Comparison of ENCODE assay signal across 8 cellular contexts in genomic region chr9:116661037-116661954, GRCh38. TPM values are rescaled to one million over a fixed set of nuclear protein-coding genes. Genes with fewer than 3 reads are reported as not detected.
A peak's percentile ranks its signal among the peaks of the same experiment; 100 is the strongest.
DNase-seq lines count a peak whose midpoint lies in the region; TF ChIP-seq lines count a peak whose summit lies in the region.

No MANE protein-coding gene starts in this region.

- no peaks in the 10 kb centered on the region for H3K79me2 ChIP-seq in MM.1S (ENCODE audit: low read length)

- H3K4me3 ChIP-seq in HAP-1 (no peak overlapping the region), MM.1S (ENCODE audit: low read length) (no peak overlapping the region)

- H3K27ac ChIP-seq in MM.1S (ENCODE audit: low read length) = no peak overlapping the region

- H2AFZ ChIP-seq in MM.1S (ENCODE audit: low read length) = no peak overlapping the region

- H3F3A ChIP-seq in MM.1S (ENCODE audit: insufficient read depth, low read length) = no peaks in the 10 kb centered on the region

- peaks cover 5% of the 10 kb centered on the region for H3K4me1 Mint-ChIP-seq in mesothelial cell of epicardium

- no peaks in the 10 kb centered on the region for H3K9me2 ChIP-seq in MM.1S (replicated peaks; ENCODE audit: insufficient read depth, low read length)

- H3K36me3 Mint-ChIP-seq in mesothelial cell of epicardium = no peaks in the 10 kb centered on the region

- H3K27ac Mint-ChIP-seq in mesothelial cell of epicardium = no peak overlapping the region

- H3K9me3 Mint-ChIP-seq in mesothelial cell of epicardium = no peaks in the 10 kb centered on the region

- H3K4me2 ChIP-seq in MM.1S (ENCODE audit: low read depth, low read length) = no peak overlapping the region

- in situ Hi-C loops in HAP-1 (cut with MboI; ENCODE audit: low sequenced_read_pairs) = loop anchor here (25.0 kb wide), 1 partner anchor 499 kb away; the partner anchor contains the start of gene PAPPA

- no peaks in the 10 kb centered on the region for H3K36me3 ChIP-seq in HAP-1 (replicated peaks)
- no peaks in the 10 kb centered on the region for H3K36me3 ChIP-seq in MM.1S (replicated peaks; ENCODE audit: insufficient read depth, low read length)

- H3K27me3 ChIP-seq in HAP-1 (ENCODE audit: low read depth) (no peaks in the 10 kb centered on the region), MM.1S (replicated peaks; ENCODE audit: insufficient read depth, low read length) (no peaks in the 10 kb centered on the region)

- peak; percentile 87 for DNase-seq in A172 (ENCODE audit: low spot score)
- DNase-seq in GM04504 (ENCODE audit: low read depth) = peak; percentile 69
- DNase-seq in HAP-1 (ENCODE audit: low spot score in 2 of 2) = peak; percentile 31 to 78
- DNase-seq in MM.1S = peak; percentile 55
- peak; percentile 35 to 56 for DNase-seq in SHP77 (lab: John Stamatoyannopoulos, UW)
- DNase-seq in epidermal melanocyte (ENCODE audit: insufficient read length, low spot score) = peak; percentile 83
- DNase-seq in mesothelial cell of epicardium (ENCODE audit: low spot score in 2 of 2, unreplicated experiment in 2 of 2) = no peak
- DNase-seq in stimulated activated CD4-positive, alpha-beta T cell treated with anti-CD3 and anti-CD28 coated beads, Interleukin-4, amount 100 ng/mL, for 1 hour = no peak

- H3K27me3 Mint-ChIP-seq in mesothelial cell of epicardium (ENCODE audit: low read depth) = no peaks in the 10 kb centered on the region

- H4K20me1 ChIP-seq in MM.1S (ENCODE audit: insufficient read depth, low read length) = no peaks in the 10 kb centered on the region

- H3K9me3 ChIP-seq in HAP-1 (no peaks in the 10 kb centered on the region), MM.1S (replicated peaks; ENCODE audit: insufficient read depth, low read length) (no peaks in the 10 kb centered on the region)

- TF ChIP-seq CTCF in MM.1S (IDR thresholded peaks at IDR 0.05; ENCODE audit: low read length) (peak; percentile 70), mesothelial cell of epicardium (IDR thresholded peaks at IDR 0.05; ENCODE audit: unreplicated experiment) (peak; percentile 66)

- no peak overlapping the region for H3K4me3 Mint-ChIP-seq in mesothelial cell of epicardium

- H3K4me1 ChIP-seq in HAP-1 (no peaks in the 10 kb centered on the region), MM.1S (ENCODE audit: low read length) (no peaks in the 10 kb centered on the region)

- no peak overlapping the region for H3K9ac ChIP-seq in MM.1S (ENCODE audit: low read length)

RNA-seq across cellular contexts. Expression of gene TRIM32, which starts 25.8 kb away (rescaled TPM):
- 30.5 and 31.7 TPM in 2 replicates for total RNA-seq in A172 (2014; rRNA removed; shearing (Covaris generic))
- 29.6 to 33.9 TPM (median 33.6 TPM) in 3 replicates for total RNA-seq in mesothelial cell of epicardium

Comparison
In these comparisons a context has a peak if more than half of its experiments do, and no peak if none do; other contexts are left out.
1. DNase-seq: peak in A172 (single experiment), GM04504 (single experiment), HAP-1 (2 of 2), MM.1S (single experiment), SHP77 (2 of 2) and epidermal melanocyte (single experiment); none in mesothelial cell of epicardium (0 of 2) and stimulated activated CD4-positive, alpha-beta T cell treated with anti-CD3 and anti-CD28 coated beads, Interleukin-4, amount 100 ng/mL, for 1 hour (single experiment).